ENCODE assay signal across 12 cellular contexts in genomic region chr11:62925308-62925707, GRCh38. TPM values are rescaled to one million over a fixed set of nuclear protein-coding genes. Genes with fewer than 3 reads are reported as not detected.
A peak's percentile ranks its signal among the peaks of the same experiment; 100 is the strongest.
DNase-seq lines count a peak whose midpoint lies in the region; ATAC-seq and TF ChIP-seq lines count a peak whose summit lies in the region.
"Had no signal": no experiment of that assay in that cellular context is flagged by ENCODE, and none has a peak within 500 bp of the region (broad histone marks: within the 10 kb centered on the region; RNA-seq: fewer than 3 reads in every experiment).

No MANE protein-coding gene starts in this region.

- peaks cover 70% of the 10 kb centered on the region for H3K27me3 Mint-ChIP-seq in activated naive CD8-positive, alpha-beta T cell treated with anti-CD3 and anti-CD28 coated beads, Interleukin-2, amount 50 U/mL, for 24 hours
- peaks cover 76 to 84% of the 10 kb centered on the region in 2 donors for H3K27me3 Mint-ChIP-seq in stimulated activated naive B cell treated with anti-CD40 and anti-IgM and Interleukin-4, amounts not matched to agents 10 μg/mL and 1 μg/mL and 100 μg/mL, for 72 hours

- DNase-seq in cardiac septum (ENCODE audit: low spot score): peak; percentile 36
- no peak for DNase-seq in right atrium auricular region (ENCODE audit: low spot score)
- no peak for DNase-seq in activated naive CD8-positive, alpha-beta T cell treated with anti-CD3 and anti-CD28 coated beads, Interleukin-2, amount 50 U/mL, for 24 hours
- peak; percentile 35 for DNase-seq in left kidney (ENCODE audit: low read depth, low spot score)
- DNase-seq in stimulated activated naive B cell treated with anti-CD40 and anti-IgM and Interleukin-4, amounts not matched to agents 10 μg/mL and 1 μg/mL and 100 μg/mL, for 72 hours: no peak
- no peak for DNase-seq in SKM-1 (lab: John Stamatoyannopoulos, UW; ENCODE audit: unreplicated experiment)
- DNase-seq in SK-N-DZ (ENCODE audit: low spot score): no peak
- DNase-seq: anterior cingulate cortex; NCI-H2029 treated with DMSO at 0.1 percent for 48 hours; stimulated activated CD4-positive, alpha-beta T cell treated with anti-CD3 and anti-CD28 coated beads, Interleukin-12 subunit alpha, Interleukin-12 subunit beta, amount 100 ng/mL, for 4 hours had no signal

- peaks cover 0 to 44% of the 10 kb centered on the region in 2 donors for H3K4me1 ChIP-seq in right atrium auricular region

- intact Hi-C loops in cardiac septum (cut with DNase I): no loop called here

- H3K9me3 Mint-ChIP-seq in activated naive CD8-positive, alpha-beta T cell treated with anti-CD3 and anti-CD28 coated beads, Interleukin-2, amount 50 U/mL, for 24 hours: no peaks in the 10 kb centered on the region
- H3K9me3 Mint-ChIP-seq in stimulated activated naive B cell treated with anti-CD40 and anti-IgM and Interleukin-4, amounts not matched to agents 10 μg/mL and 1 μg/mL and 100 μg/mL, for 72 hours: no peaks in the 10 kb centered on the region

- no peak overlapping the region for H3K27ac ChIP-seq in right atrium auricular region

- peaks cover 7 to 21% of the 10 kb centered on the region in 2 donors for H3K27me3 ChIP-seq in right atrium auricular region

- H3K4me3 ChIP-seq in right atrium auricular region: peak overlapping the region in 1 of 2 donors; percentile 47
- H3K4me3 ChIP-seq: K562 had no signal

- H3K36me3 Mint-ChIP-seq in activated naive CD8-positive, alpha-beta T cell treated with anti-CD3 and anti-CD28 coated beads, Interleukin-2, amount 50 U/mL, for 24 hours (ENCODE audit: low read depth): no peaks in the 10 kb centered on the region
- H3K36me3 Mint-ChIP-seq in stimulated activated naive B cell treated with anti-CD40 and anti-IgM and Interleukin-4, amounts not matched to agents 10 μg/mL and 1 μg/mL and 100 μg/mL, for 72 hours: no peaks in the 10 kb centered on the region

- H3K4me1 Mint-ChIP-seq in activated naive CD8-positive, alpha-beta T cell treated with anti-CD3 and anti-CD28 coated beads, Interleukin-2, amount 50 U/mL, for 24 hours: peaks cover 26% of the 10 kb centered on the region
- H3K4me1 Mint-ChIP-seq in stimulated activated naive B cell treated with anti-CD40 and anti-IgM and Interleukin-4, amounts not matched to agents 10 μg/mL and 1 μg/mL and 100 μg/mL, for 72 hours: peaks cover 19 to 37% of the 10 kb centered on the region in 2 donors

- no peaks in the 10 kb centered on the region for H3K36me3 ChIP-seq in right atrium auricular region

- ATAC-seq in activated naive CD8-positive, alpha-beta T cell treated with anti-CD3 and anti-CD28 coated beads, Interleukin-2, amount 50 U/mL, for 24 hours: no peak
- no peak for ATAC-seq in stimulated activated naive B cell treated with anti-CD40 and anti-IgM and Interleukin-4, amounts not matched to agents 10 μg/mL and 1 μg/mL and 100 μg/mL, for 72 hours (replicated peaks)
- no peak for ATAC-seq in GM18517 (IDR thresholded peaks at IDR 0.05; ENCODE audit: unreplicated experiment)
- ATAC-seq: K562 had no signal

- H3K4me3 Mint-ChIP-seq in activated naive CD8-positive, alpha-beta T cell treated with anti-CD3 and anti-CD28 coated beads, Interleukin-2, amount 50 U/mL, for 24 hours: peak overlapping the region; percentile 32
- peak overlapping the region; percentile 62 to 69 for H3K4me3 Mint-ChIP-seq in stimulated activated naive B cell treated with anti-CD40 and anti-IgM and Interleukin-4, amounts not matched to agents 10 μg/mL and 1 μg/mL and 100 μg/mL, for 72 hours

- no peaks in the 10 kb centered on the region for H3K9me3 ChIP-seq in right atrium auricular region

- TF ChIP-seq CTCF in right atrium auricular region (IDR thresholded peaks at IDR 0.05): no peak

- no peak overlapping the region for H3K27ac Mint-ChIP-seq in activated naive CD8-positive, alpha-beta T cell treated with anti-CD3 and anti-CD28 coated beads, Interleukin-2, amount 50 U/mL, for 24 hours
- H3K27ac Mint-ChIP-seq in stimulated activated naive B cell treated with anti-CD40 and anti-IgM and Interleukin-4, amounts not matched to agents 10 μg/mL and 1 μg/mL and 100 μg/mL, for 72 hours: no peak overlapping the region

RNA-seq across cellular contexts. Expression of gene CHRM1, which starts 4.1 kb away (rescaled TPM):
- not detected for total RNA-seq in cardiac septum
- total RNA-seq in right atrium auricular region: not detected
- 1.3 and 1.8 TPM in 2 replicates for polyA plus RNA-seq in SK-N-DZ (2014; cell fraction: cytosol; rRNA removed)
- 0.53 and 1.0 TPM in 2 replicates for polyA plus RNA-seq in SK-N-DZ (2014; cell fraction: nucleus; rRNA removed)
- total RNA-seq: K562 had no signal
- polyA plus RNA-seq: K562 had no signal

RNA-seq across cellular contexts. Expression of gene SLC3A2, which starts 44.6 kb away (rescaled TPM):
- total RNA-seq in cardiac septum: 38.6 TPM
- 10 to 100 TPM; 27.7 to 64.9 TPM for total RNA-seq in right atrium auricular region
- 119 and 124 TPM in 2 replicates for polyA plus RNA-seq in SK-N-DZ (2014; cell fraction: cytosol; rRNA removed)
- 182 and 202 TPM in 2 replicates for polyA plus RNA-seq in SK-N-DZ (2014; cell fraction: nucleus; rRNA removed)

RNA-seq across cellular contexts. Expression of gene SLC22A6, which starts 59.5 kb away (rescaled TPM):
- total RNA-seq in cardiac septum (not detected), right atrium auricular region (not detected)
- polyA plus RNA-seq in SK-N-DZ (2014; cell fraction: cytosol; rRNA removed): not detected in 2 replicates
- polyA plus RNA-seq in SK-N-DZ (2014; cell fraction: nucleus; rRNA removed): not detected in 2 replicates
- total RNA-seq: K562 had no signal
- polyA plus RNA-seq: K562 had no signal

Comparison
In these comparisons a context has a peak if more than half of its experiments do, and no peak if none do; other contexts are left out.
1. DNase-seq: peak in cardiac septum (single experiment) and left kidney (single experiment); none in right atrium auricular region (single experiment), activated naive CD8-positive, alpha-beta T cell treated with anti-CD3 and anti-CD28 coated beads, Interleukin-2, amount 50 U/mL, for 24 hours (single experiment), stimulated activated naive B cell treated with anti-CD40 and anti-IgM and Interleukin-4, amounts not matched to agents 10 μg/mL and 1 μg/mL and 100 μg/mL, for 72 hours (single experiment), SKM-1 (single experiment) and SK-N-DZ (single experiment).